In the genomic region with DNA sequence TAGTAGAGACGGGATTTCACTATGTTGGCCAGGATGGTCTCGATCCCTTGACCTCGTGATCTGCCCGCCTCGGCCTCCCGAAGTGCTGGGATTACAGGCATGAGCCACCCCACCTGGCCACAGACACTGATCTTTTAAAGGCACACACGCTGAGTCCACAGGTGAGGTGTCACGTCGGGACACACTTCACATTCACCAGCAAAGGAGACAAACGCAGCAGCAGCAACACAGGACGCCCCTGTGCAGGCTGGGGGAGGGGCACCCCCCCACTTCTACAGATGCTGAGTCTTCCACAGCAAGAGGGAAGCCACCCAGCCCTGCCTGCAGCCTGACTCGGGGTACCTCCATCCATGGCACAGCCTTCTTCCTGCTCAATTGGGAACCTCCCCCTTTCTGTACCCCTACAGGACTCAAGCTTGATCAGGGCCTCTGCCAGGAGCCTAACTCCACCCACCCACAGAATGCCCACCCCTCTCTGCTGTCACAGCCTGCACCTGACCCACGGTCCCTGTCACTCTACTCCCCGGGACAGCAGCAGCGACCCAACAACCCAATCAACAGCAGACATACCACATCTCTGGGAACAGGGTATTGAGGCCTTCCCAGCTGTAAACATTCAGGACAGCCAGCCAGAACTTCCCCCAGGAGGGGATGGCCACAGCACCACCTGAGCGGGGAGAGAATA, we compare ENCODE assay signal across 1 cellular context.
TF ChIP-seq lines count a peak whose summit lies in the region.

No MANE protein-coding gene starts in this region.

TF ChIP-seq in WTC11, 78 proteins besides CTCF, POLR2A, EP300 and RAD21 (continued from another document):
- TF ChIP-seq, protein P1, sequence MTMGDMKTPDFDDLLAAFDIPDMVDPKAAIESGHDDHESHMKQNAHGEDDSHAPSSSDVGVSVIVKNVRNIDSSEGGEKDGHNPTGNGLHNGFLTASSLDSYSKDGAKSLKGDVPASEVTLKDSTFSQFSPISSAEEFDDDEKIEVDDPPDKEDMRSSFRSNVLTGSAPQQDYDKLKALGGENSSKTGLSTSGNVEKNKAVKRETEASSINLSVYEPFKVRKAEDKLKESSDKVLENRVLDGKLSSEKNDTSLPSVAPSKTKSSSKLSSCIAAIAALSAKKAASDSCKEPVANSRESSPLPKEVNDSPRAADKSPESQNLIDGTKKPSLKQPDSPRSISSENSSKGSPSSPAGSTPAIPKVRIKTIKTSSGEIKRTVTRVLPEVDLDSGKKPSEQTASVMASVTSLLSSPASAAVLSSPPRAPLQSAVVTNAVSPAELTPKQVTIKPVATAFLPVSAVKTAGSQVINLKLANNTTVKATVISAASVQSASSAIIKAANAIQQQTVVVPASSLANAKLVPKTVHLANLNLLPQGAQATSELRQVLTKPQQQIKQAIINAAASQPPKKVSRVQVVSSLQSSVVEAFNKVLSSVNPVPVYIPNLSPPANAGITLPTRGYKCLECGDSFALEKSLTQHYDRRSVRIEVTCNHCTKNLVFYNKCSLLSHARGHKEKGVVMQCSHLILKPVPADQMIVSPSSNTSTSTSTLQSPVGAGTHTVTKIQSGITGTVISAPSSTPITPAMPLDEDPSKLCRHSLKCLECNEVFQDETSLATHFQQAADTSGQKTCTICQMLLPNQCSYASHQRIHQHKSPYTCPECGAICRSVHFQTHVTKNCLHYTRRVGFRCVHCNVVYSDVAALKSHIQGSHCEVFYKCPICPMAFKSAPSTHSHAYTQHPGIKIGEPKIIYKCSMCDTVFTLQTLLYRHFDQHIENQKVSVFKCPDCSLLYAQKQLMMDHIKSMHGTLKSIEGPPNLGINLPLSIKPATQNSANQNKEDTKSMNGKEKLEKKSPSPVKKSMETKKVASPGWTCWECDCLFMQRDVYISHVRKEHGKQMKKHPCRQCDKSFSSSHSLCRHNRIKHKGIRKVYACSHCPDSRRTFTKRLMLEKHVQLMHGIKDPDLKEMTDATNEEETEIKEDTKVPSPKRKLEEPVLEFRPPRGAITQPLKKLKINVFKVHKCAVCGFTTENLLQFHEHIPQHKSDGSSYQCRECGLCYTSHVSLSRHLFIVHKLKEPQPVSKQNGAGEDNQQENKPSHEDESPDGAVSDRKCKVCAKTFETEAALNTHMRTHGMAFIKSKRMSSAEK (CRISPR knock-in tag; IDR thresholded peaks at IDR 0.05; ENCODE audit: borderline replicate concordance), result no peak
- TF ChIP-seq GTF2I (CRISPR knock-in tag; conservative IDR thresholded peaks at IDR 0.05) (no peak), ATF1 (CRISPR knock-in tag; IDR thresholded peaks at IDR 0.05) (no peak), SMAD3 (CRISPR knock-in tag; IDR thresholded peaks at IDR 0.05; ENCODE audit: borderline replicate concordance) (no peak), FOXP1 (CRISPR knock-in tag; IDR thresholded peaks at IDR 0.05; ENCODE audit: borderline replicate concordance) (no peak)
- TF ChIP-seq, protein P2, sequence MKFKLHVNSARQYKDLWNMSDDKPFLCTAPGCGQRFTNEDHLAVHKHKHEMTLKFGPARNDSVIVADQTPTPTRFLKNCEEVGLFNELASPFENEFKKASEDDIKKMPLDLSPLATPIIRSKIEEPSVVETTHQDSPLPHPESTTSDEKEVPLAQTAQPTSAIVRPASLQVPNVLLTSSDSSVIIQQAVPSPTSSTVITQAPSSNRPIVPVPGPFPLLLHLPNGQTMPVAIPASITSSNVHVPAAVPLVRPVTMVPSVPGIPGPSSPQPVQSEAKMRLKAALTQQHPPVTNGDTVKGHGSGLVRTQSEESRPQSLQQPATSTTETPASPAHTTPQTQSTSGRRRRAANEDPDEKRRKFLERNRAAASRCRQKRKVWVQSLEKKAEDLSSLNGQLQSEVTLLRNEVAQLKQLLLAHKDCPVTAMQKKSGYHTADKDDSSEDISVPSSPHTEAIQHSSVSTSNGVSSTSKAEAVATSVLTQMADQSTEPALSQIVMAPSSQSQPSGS (CRISPR knock-in tag; IDR thresholded peaks at IDR 0.05; ENCODE audit: borderline replicate concordance, low read depth), result no peak
